In the genomic region with DNA sequence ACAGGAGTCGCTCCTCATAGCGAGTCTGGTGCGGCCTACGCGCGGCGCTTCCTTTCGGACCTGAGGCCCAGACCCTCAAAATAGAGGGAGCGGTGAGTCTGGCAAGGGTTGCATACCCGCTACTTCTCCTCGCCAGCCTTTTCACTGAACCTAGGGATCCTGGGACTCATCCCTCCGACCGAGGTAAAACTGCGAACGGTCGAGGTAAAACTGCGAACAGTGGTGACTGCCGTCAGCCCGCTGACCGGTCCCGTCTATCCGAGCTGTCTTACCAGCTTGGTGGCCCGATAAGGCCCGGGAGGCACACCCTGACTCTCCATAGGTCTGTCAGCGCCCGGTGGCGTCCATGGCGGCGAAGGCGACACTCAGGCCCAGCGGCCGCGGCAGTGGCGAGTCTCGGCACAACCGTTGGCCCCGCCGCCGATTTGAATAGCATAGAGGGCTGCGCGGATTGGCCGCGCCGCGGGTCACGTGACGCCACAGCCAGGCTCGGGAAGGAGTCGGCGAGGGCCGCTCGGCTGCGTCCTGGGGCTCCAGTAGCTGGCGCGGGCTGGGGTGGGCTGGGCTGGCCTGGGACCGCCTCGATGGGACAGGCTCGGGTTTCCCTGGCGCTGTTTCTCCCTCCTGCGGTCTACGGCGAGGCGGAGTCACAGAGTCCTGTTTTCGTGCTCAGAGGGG, we compare ENCODE assay signal across 8 cellular contexts. TPM values are rescaled to one million over a fixed set of nuclear protein-coding genes. Genes with fewer than 3 reads are reported as not detected.
A peak's percentile ranks its signal among the peaks of the same experiment; 100 is the strongest.
DNase-seq lines count a peak whose midpoint lies in the region; ATAC-seq lines count a peak whose summit lies in the region.

A gene with protein sequence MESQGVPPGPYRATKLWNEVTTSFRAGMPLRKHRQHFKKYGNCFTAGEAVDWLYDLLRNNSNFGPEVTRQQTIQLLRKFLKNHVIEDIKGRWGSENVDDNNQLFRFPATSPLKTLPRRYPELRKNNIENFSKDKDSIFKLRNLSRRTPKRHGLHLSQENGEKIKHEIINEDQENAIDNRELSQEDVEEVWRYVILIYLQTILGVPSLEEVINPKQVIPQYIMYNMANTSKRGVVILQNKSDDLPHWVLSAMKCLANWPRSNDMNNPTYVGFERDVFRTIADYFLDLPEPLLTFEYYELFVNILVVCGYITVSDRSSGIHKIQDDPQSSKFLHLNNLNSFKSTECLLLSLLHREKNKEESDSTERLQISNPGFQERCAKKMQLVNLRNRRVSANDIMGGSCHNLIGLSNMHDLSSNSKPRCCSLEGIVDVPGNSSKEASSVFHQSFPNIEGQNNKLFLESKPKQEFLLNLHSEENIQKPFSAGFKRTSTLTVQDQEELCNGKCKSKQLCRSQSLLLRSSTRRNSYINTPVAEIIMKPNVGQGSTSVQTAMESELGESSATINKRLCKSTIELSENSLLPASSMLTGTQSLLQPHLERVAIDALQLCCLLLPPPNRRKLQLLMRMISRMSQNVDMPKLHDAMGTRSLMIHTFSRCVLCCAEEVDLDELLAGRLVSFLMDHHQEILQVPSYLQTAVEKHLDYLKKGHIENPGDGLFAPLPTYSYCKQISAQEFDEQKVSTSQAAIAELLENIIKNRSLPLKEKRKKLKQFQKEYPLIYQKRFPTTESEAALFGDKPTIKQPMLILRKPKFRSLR (minus strand): TSS at position 403 of the 678 bp plus-strand sequence. CDS start 83 bp downstream, at position 320.

- peak within 1 kb of the TSS; percentile 88 to 98 (median 90) for H3K4me3 Mint-ChIP-seq in CD4-positive, CD25-positive, alpha-beta regulatory T cell
- peak within 1 kb of the TSS; percentile 91 for H3K4me3 Mint-ChIP-seq in activated CD4-positive, alpha-beta memory T cell treated with anti-CD3 and anti-CD28 coated beads, Interleukin-2, amount 10 ng/mL, durations not matched to agents 7 days and 5 days
- peak within 1 kb of the TSS; percentile 86 for H3K4me3 Mint-ChIP-seq in memory B cell

- no peak within 1 kb of the TSS for H3K27ac ChIP-seq in CD4-positive, CD25-positive, alpha-beta regulatory T cell (ENCODE audit: insufficient read depth, low read length, poor library complexity, severe bottlenecking)
- no peak within 1 kb of the TSS for H3K27ac ChIP-seq in effector memory CD4-positive, alpha-beta T cell (ENCODE audit: insufficient read depth, low read length, poor library complexity, severe bottlenecking)

- POLR2A ChIA-PET in activated CD4-positive, alpha-beta memory T cell treated with anti-CD3 and anti-CD28 coated beads, Interleukin-2, amount 10 ng/mL, durations not matched to agents 7 days and 5 days (lab: Charles Lee) = interaction anchor here (0.6 to 1.7 kb wide), 4 partner anchors 9 to 1710 kb away, joined by 3 to 5 read pairs (median 4); no protein-coding TSS in a partner anchor

- peak within 1 kb of the TSS; percentile 32 to 69 (median 50) for H3K27ac Mint-ChIP-seq in CD4-positive, CD25-positive, alpha-beta regulatory T cell
- H3K27ac Mint-ChIP-seq in activated CD4-positive, alpha-beta memory T cell treated with anti-CD3 and anti-CD28 coated beads, Interleukin-2, amount 10 ng/mL, durations not matched to agents 7 days and 5 days = peak within 1 kb of the TSS; percentile 87
- H3K27ac Mint-ChIP-seq in memory B cell = no peak within 1 kb of the TSS

- H3K4me3 ChIP-seq in CD4-positive, CD25-positive, alpha-beta regulatory T cell (ENCODE audit: low read depth, low read length) = peak within 1 kb of the TSS; percentile 87
- H3K4me3 ChIP-seq in effector memory CD4-positive, alpha-beta T cell (ENCODE audit: insufficient read depth, low read depth, low read length, poor library complexity, severe bottlenecking) = peak within 1 kb of the TSS; percentile 77

- H3K9me3 ChIP-seq in CD4-positive, CD25-positive, alpha-beta regulatory T cell (ENCODE audit: control insufficient read depth in 2 of 2, low read length in 2 of 2) = no peaks in the 10 kb centered on the region
- H3K9me3 ChIP-seq in effector memory CD4-positive, alpha-beta T cell (ENCODE audit: control insufficient read depth, low read length) = no peaks in the 10 kb centered on the region

- H3K36me3 Mint-ChIP-seq in CD4-positive, CD25-positive, alpha-beta regulatory T cell = no peaks in the 10 kb centered on the region
- H3K36me3 Mint-ChIP-seq in activated CD4-positive, alpha-beta memory T cell treated with anti-CD3 and anti-CD28 coated beads, Interleukin-2, amount 10 ng/mL, durations not matched to agents 7 days and 5 days (ENCODE audit: low read depth) = peaks cover 20% of the 10 kb centered on the region
- H3K36me3 Mint-ChIP-seq in memory B cell = no peaks in the 10 kb centered on the region

- no peaks in the 10 kb centered on the region for H3K36me3 ChIP-seq in CD4-positive, CD25-positive, alpha-beta regulatory T cell (ENCODE audit: control insufficient read depth, insufficient read depth, low read length)
- no peaks in the 10 kb centered on the region for H3K36me3 ChIP-seq in effector memory CD4-positive, alpha-beta T cell (ENCODE audit: control insufficient read depth, insufficient read depth, low read length)

- H3K4me1 Mint-ChIP-seq in CD4-positive, CD25-positive, alpha-beta regulatory T cell = peaks cover 5 to 54% (median 24%) of the 10 kb centered on the region in 4 donors
- peaks cover 37% of the 10 kb centered on the region for H3K4me1 Mint-ChIP-seq in activated CD4-positive, alpha-beta memory T cell treated with anti-CD3 and anti-CD28 coated beads, Interleukin-2, amount 10 ng/mL, durations not matched to agents 7 days and 5 days
- H3K4me1 Mint-ChIP-seq in memory B cell = peaks cover 9% of the 10 kb centered on the region

- H3K9me3 Mint-ChIP-seq in CD4-positive, CD25-positive, alpha-beta regulatory T cell = peaks cover 0 to 4% (median 2%) of the 10 kb centered on the region in 7 donors
- H3K9me3 Mint-ChIP-seq in activated CD4-positive, alpha-beta memory T cell treated with anti-CD3 and anti-CD28 coated beads, Interleukin-2, amount 10 ng/mL, durations not matched to agents 7 days and 5 days = peaks cover 3% of the 10 kb centered on the region
- peaks cover 3% of the 10 kb centered on the region for H3K9me3 Mint-ChIP-seq in memory B cell

- H3K27me3 Mint-ChIP-seq in CD4-positive, CD25-positive, alpha-beta regulatory T cell = peaks cover 8% of the 10 kb centered on the region
- H3K27me3 Mint-ChIP-seq in activated CD4-positive, alpha-beta memory T cell treated with anti-CD3 and anti-CD28 coated beads, Interleukin-2, amount 10 ng/mL, durations not matched to agents 7 days and 5 days = peaks cover 19% of the 10 kb centered on the region
- H3K27me3 Mint-ChIP-seq in memory B cell = peaks cover 5% of the 10 kb centered on the region

- CTCF ChIA-PET in activated CD4-positive, alpha-beta memory T cell treated with anti-CD3 and anti-CD28 coated beads, Interleukin-2, amount 10 ng/mL, durations not matched to agents 7 days and 5 days (lab: Charles Lee) = no interaction called here

- H3K27me3 ChIP-seq in CD4-positive, CD25-positive, alpha-beta regulatory T cell (ENCODE audit: control insufficient read depth, insufficient read depth, low read length) = no peaks in the 10 kb centered on the region
- no peaks in the 10 kb centered on the region for H3K27me3 ChIP-seq in effector memory CD4-positive, alpha-beta T cell (replicated peaks; ENCODE audit: control insufficient read depth, insufficient read depth, low read length, poor library complexity, severe bottlenecking)

- peak; percentile 88 for ATAC-seq in CD4-positive, CD25-positive, alpha-beta regulatory T cell (ENCODE audit: low read depth in 2 of 2)
- ATAC-seq in GM19397 (IDR thresholded peaks at IDR 0.05; ENCODE audit: unreplicated experiment) = peak; percentile 98
- ATAC-seq in HG03565 (IDR thresholded peaks at IDR 0.05; ENCODE audit: unreplicated experiment) = peak; percentile 95
- ATAC-seq in memory B cell (ENCODE audit: low read depth) = peak; percentile 90

- H3K4me1 ChIP-seq in CD4-positive, CD25-positive, alpha-beta regulatory T cell (ENCODE audit: control insufficient read depth, insufficient read depth, low read length, poor library complexity, severe bottlenecking) = peaks cover 20% of the 10 kb centered on the region
- H3K4me1 ChIP-seq in effector memory CD4-positive, alpha-beta T cell (ENCODE audit: control insufficient read depth, insufficient read depth, low read length, poor library complexity, severe bottlenecking) = peaks cover 8% of the 10 kb centered on the region

- DNase-seq in CD4-positive, CD25-positive, alpha-beta regulatory T cell = peak; percentile 68 to 83 (median 73)
- DNase-seq in NCI-H774 (lab: John Stamatoyannopoulos, UW) = peak; percentile 94
- peak; percentile 89 for DNase-seq in activated CD4-positive, alpha-beta memory T cell treated with anti-CD3 and anti-CD28 coated beads, Interleukin-2, amount 10 ng/mL, durations not matched to agents 7 days and 5 days
- DNase-seq in effector memory CD4-positive, alpha-beta T cell = peak; percentile 53 to 73 (median 58)
- DNase-seq in memory B cell (ENCODE audit: low spot score in 2 of 2) = peak; percentile 41 to 56
- DNase-seq in stimulated activated CD8-positive, alpha-beta memory T cell treated with anti-CD3 and anti-CD28 coated beads, Interleukin-12 subunit alpha, Interleukin-12 subunit beta, amount 100 ng/mL, for 1 hour (ENCODE audit: low read depth) = peak; percentile 58

RNA-seq across cellular contexts. Expression of the gene that starts here (rescaled TPM):
- total RNA-seq in CD4-positive, CD25-positive, alpha-beta regulatory T cell = 0.39 TPM
- polyA plus RNA-seq in CD4-positive, CD25-positive, alpha-beta regulatory T cell = 1 to 10 TPM in 1 of 4 donors, under 1 TPM in 2, not detected in 1; 0.80 to 1.1 (median 0.99) TPM
- 10 to 100 TPM; 25.7 to 29.6 TPM for total RNA-seq in activated CD4-positive, alpha-beta memory T cell treated with anti-CD3 and anti-CD28 coated beads, Interleukin-2, amount 10 ng/mL, durations not matched to agents 7 days and 5 days

Comparison
In these comparisons a context has a peak if more than half of its experiments do, and no peak if none do; other contexts are left out.
1. RNA of the gene that starts here (total RNA-seq): 25.7 to 29.6 TPM in activated CD4-positive, alpha-beta memory T cell treated with anti-CD3 and anti-CD28 coated beads, Interleukin-2, amount 10 ng/mL, durations not matched to agents 7 days and 5 days; 0.39 TPM in CD4-positive, CD25-positive, alpha-beta regulatory T cell (single experiment); every median in the first group is over 10 times any median in the second.
2. Peak in every context shown above with its lines, with median percentiles within 50 percentile points of each other: ATAC-seq, DNase-seq and H3K4me3 Mint-ChIP-seq.